ENCODE assay signal across 8 cellular contexts in genomic region chr5:88882321-88883038, GRCh38. TPM values are rescaled to one million over a fixed set of nuclear protein-coding genes. Genes with fewer than 3 reads are reported as not detected.
DNase-seq lines count a peak whose midpoint lies in the region; ATAC-seq and TF ChIP-seq lines count a peak whose summit lies in the region.

No MANE protein-coding gene starts in this region.

- H3K27ac Mint-ChIP-seq in activated T-cell treated with anti-CD3 and anti-CD28 coated beads, Interleukin-2, amount 50 U/mL, for 24 hours, result no peak overlapping the region
- H3K27ac Mint-ChIP-seq in activated CD8-positive, alpha-beta T cell treated with anti-CD3 and anti-CD28 coated beads, Interleukin-2, amount 10 ng/mL, durations not matched to agents 7 days and 5 days, result no peak overlapping the region

- H3K27ac ChIP-seq in right atrium auricular region (peak overlapping the region; percentile 93 to 94), gastrocnemius medialis (peak overlapping the region; percentile 86 to 96 (median 94))

- H3K36me3 ChIP-seq in right atrium auricular region, result no peaks in the 10 kb centered on the region
- no peaks in the 10 kb centered on the region for H3K36me3 ChIP-seq in gastrocnemius medialis

- H3K36me3 Mint-ChIP-seq in activated T-cell treated with anti-CD3 and anti-CD28 coated beads, Interleukin-2, amount 50 U/mL, for 24 hours (ENCODE audit: low read depth), result no peaks in the 10 kb centered on the region
- H3K36me3 Mint-ChIP-seq in activated CD8-positive, alpha-beta T cell treated with anti-CD3 and anti-CD28 coated beads, Interleukin-2, amount 10 ng/mL, durations not matched to agents 7 days and 5 days (ENCODE audit: low read depth), result no peaks in the 10 kb centered on the region

- POLR2A ChIA-PET in activated CD8-positive, alpha-beta T cell treated with anti-CD3 and anti-CD28 coated beads, Interleukin-2, amount 10 ng/mL, durations not matched to agents 7 days and 5 days (lab: Charles Lee), result interaction anchor here (0.6 kb wide), 1 partner anchor 42 kb away, joined by 4 read pairs; no protein-coding TSS in a partner anchor

- no peaks in the 10 kb centered on the region for H3K9me3 ChIP-seq in right atrium auricular region
- no peaks in the 10 kb centered on the region for H3K9me3 ChIP-seq in gastrocnemius medialis

- in situ Hi-C loops in gastrocnemius medialis (cut with MboI; ENCODE audit: low sequenced_read_pairs in 4 of 4), result loop anchor here in 3 of 4 donors (10.0 to 25.0 kb wide), 3 partner anchors 58 to 148 kb away; no protein-coding TSS in a partner anchor

- peaks cover 20% of the 10 kb centered on the region for H3K4me1 Mint-ChIP-seq in activated T-cell treated with anti-CD3 and anti-CD28 coated beads, Interleukin-2, amount 50 U/mL, for 24 hours (ENCODE audit: low read depth)
- peaks cover 22% of the 10 kb centered on the region for H3K4me1 Mint-ChIP-seq in activated CD8-positive, alpha-beta T cell treated with anti-CD3 and anti-CD28 coated beads, Interleukin-2, amount 10 ng/mL, durations not matched to agents 7 days and 5 days (ENCODE audit: low read depth)

- TF ChIP-seq POLR2A in gastrocnemius medialis (IDR thresholded peaks at IDR 0.05), result no peak

- no peak for TF ChIP-seq CTCF in right atrium auricular region (IDR thresholded peaks at IDR 0.05)
- TF ChIP-seq CTCF in gastrocnemius medialis (IDR thresholded peaks at IDR 0.05 in 4 of 5, conservative IDR thresholded peaks at IDR 0.05 in 1 of 5), result no peak

- no peaks in the 10 kb centered on the region for H3K9me3 Mint-ChIP-seq in activated T-cell treated with anti-CD3 and anti-CD28 coated beads, Interleukin-2, amount 50 U/mL, for 24 hours
- no peaks in the 10 kb centered on the region for H3K9me3 Mint-ChIP-seq in activated CD8-positive, alpha-beta T cell treated with anti-CD3 and anti-CD28 coated beads, Interleukin-2, amount 10 ng/mL, durations not matched to agents 7 days and 5 days (ENCODE audit: insufficient read depth)

- no peak for ATAC-seq in activated CD8-positive, alpha-beta T cell treated with anti-CD3 and anti-CD28 coated beads, Interleukin-2, amount 10 ng/mL, durations not matched to agents 7 days and 5 days
- peak; percentile 6 to 7 for ATAC-seq in gastrocnemius medialis
- ATAC-seq in GM19351 (IDR thresholded peaks at IDR 0.05; ENCODE audit: unreplicated experiment), result no peak

- intact Hi-C loops in gastrocnemius medialis (cut with DNase I; ENCODE audit: low total_unique reads), result loop anchor here (2.0 to 5.0 kb wide), 3 partner anchors 50 to 1525 kb away; partner anchors contain the start of gene CETN3

- CTCF ChIA-PET in activated CD8-positive, alpha-beta T cell treated with anti-CD3 and anti-CD28 coated beads, Interleukin-2, amount 10 ng/mL, durations not matched to agents 7 days and 5 days (lab: Charles Lee), result interaction anchor here (1.6 kb wide), 1 partner anchor 154 kb away, joined by 3 read pairs; no protein-coding TSS in a partner anchor

- peak overlapping the region; percentile 80 for H3K4me3 Mint-ChIP-seq in activated T-cell treated with anti-CD3 and anti-CD28 coated beads, Interleukin-2, amount 50 U/mL, for 24 hours
- peak overlapping the region; percentile 76 for H3K4me3 Mint-ChIP-seq in activated CD8-positive, alpha-beta T cell treated with anti-CD3 and anti-CD28 coated beads, Interleukin-2, amount 10 ng/mL, durations not matched to agents 7 days and 5 days

- H3K4me1 ChIP-seq in right atrium auricular region, result peaks cover 0 to 29% of the 10 kb centered on the region in 2 donors
- peaks cover 43 to 44% of the 10 kb centered on the region in 2 donors for H3K4me1 ChIP-seq in gastrocnemius medialis

- H3K4me3 ChIP-seq in right atrium auricular region, result peak overlapping the region; percentile 60 to 62
- H3K4me3 ChIP-seq in gastrocnemius medialis, result peak overlapping the region; percentile 59 to 81 (median 70)

- no peak for DNase-seq in activated T-cell treated with anti-CD3 and anti-CD28 coated beads, Interleukin-2, amount 50 U/mL, for 24 hours
- DNase-seq in activated T-cell treated with anti-CD3 and anti-CD28 coated beads for 4 hours (no peak), right atrium auricular region (ENCODE audit: low spot score) (no peak), gastrocnemius medialis (no peak), epidermal melanocyte (ENCODE audit: insufficient read length, low spot score) (no peak), COLO829 (ENCODE audit: low spot score) (no peak)
- no peak for DNase-seq in activated CD8-positive, alpha-beta T cell treated with anti-CD3 and anti-CD28 coated beads, Interleukin-2, amount 10 ng/mL, durations not matched to agents 7 days and 5 days

- H3K27me3 ChIP-seq in right atrium auricular region, result no peaks in the 10 kb centered on the region
- no peaks in the 10 kb centered on the region for H3K27me3 ChIP-seq in gastrocnemius medialis

- peaks cover 78% of the 10 kb centered on the region for H3K27me3 Mint-ChIP-seq in activated T-cell treated with anti-CD3 and anti-CD28 coated beads, Interleukin-2, amount 50 U/mL, for 24 hours
- H3K27me3 Mint-ChIP-seq in activated CD8-positive, alpha-beta T cell treated with anti-CD3 and anti-CD28 coated beads, Interleukin-2, amount 10 ng/mL, durations not matched to agents 7 days and 5 days (ENCODE audit: low read depth), result peaks cover 56% of the 10 kb centered on the region

RNA-seq across cellular contexts. Expression of gene MEF2C, which starts 0.5 kb away (rescaled TPM):
- total RNA-seq in activated CD8-positive, alpha-beta T cell treated with anti-CD3 and anti-CD28 coated beads, Interleukin-2, amount 10 ng/mL, durations not matched to agents 7 days and 5 days, result under 1 TPM; 0.13 to 0.53 TPM
- 10 to 100 TPM; 36.1 to 57.5 TPM for total RNA-seq in right atrium auricular region
- total RNA-seq in gastrocnemius medialis, result 100 to 1,000 TPM in 3 of 4 donors, 10 to 100 TPM in 1; 63.8 to 192 (median 128) TPM

Comparison
In these comparisons a context has a peak if more than half of its experiments do, and no peak if none do; other contexts are left out.
1. ATAC-seq: peak in gastrocnemius medialis (2 of 2); none in activated CD8-positive, alpha-beta T cell treated with anti-CD3 and anti-CD28 coated beads, Interleukin-2, amount 10 ng/mL, durations not matched to agents 7 days and 5 days (single experiment) and GM19351 (single experiment).
2. RNA of gene MEF2C, which starts 0.5 kb away (total RNA-seq): 63.8 to 192 TPM in gastrocnemius medialis and 36.1 to 57.5 TPM in right atrium auricular region; 0.13 to 0.53 TPM in activated CD8-positive, alpha-beta T cell treated with anti-CD3 and anti-CD28 coated beads, Interleukin-2, amount 10 ng/mL, durations not matched to agents 7 days and 5 days; every median in the first group is over 10 times any median in the second.